Comparison of ENCODE assay signal across 29 cellular contexts in the genomic region with DNA sequence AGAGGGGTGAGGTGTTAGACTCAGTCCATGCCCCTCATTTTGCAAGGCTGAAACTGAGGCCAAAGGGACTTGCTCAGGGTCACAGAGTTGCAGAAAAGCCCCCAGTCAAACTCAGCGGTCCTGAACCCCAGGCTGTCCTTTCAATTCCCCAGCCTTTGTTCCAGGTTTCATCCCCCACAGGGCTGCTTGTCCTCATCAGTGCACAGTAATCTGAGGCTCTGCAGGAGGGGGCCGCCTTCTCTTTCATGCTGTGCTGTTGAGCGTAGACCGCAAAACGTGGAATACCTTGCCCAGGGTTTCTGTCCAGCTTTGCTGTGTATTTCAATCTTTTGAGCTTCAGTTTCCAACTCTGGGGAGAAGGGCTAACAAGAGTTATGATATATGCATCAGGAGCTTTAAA.
DNase-seq lines count a peak whose midpoint lies in the region; ATAC-seq and TF ChIP-seq lines count a peak whose summit lies in the region.
"Had no signal": no experiment of that assay in that cellular context is flagged by ENCODE, and none has a peak within 500 bp of the region (broad histone marks: within the 10 kb centered on the region; RNA-seq: fewer than 3 reads in every experiment).

No MANE protein-coding gene starts in this region.

- no peak for TF ChIP-seq EP300 in neural cell (conservative IDR thresholded peaks at IDR 0.05; ENCODE audit: poor library complexity, severe bottlenecking)

- peaks cover 35% of the 10 kb centered on the region for H3K4me1 Mint-ChIP-seq in GM23338
- H3K4me1 Mint-ChIP-seq in CD8-positive, alpha-beta T cell (ENCODE audit: low read depth) = no peaks in the 10 kb centered on the region
- H3K4me1 Mint-ChIP-seq: activated CD4-positive, alpha-beta T cell treated with anti-CD3 and anti-CD28 coated beads for 36 hours; activated naive CD4-positive, alpha-beta T cell treated with anti-CD3 and anti-CD28 coated beads, Interleukin-2, amount 10 ng/mL, durations not matched to agents 7 days and 5 days had no signal

- DNase-seq in GM23338 (ENCODE audit: low spot score) = no peak
- DNase-seq in NCI-H2107 treated with DMSO at 0.1 percent for 48 hours (lab: John Stamatoyannopoulos, UW; ENCODE audit: unreplicated experiment) = peak; percentile 96
- DNase-seq in ecto neural progenitor cell (ENCODE audit: low spot score) = peak; percentile 79
- DNase-seq in left ventricle myocardium superior = no peak
- DNase-seq in SKM-1 (lab: John Stamatoyannopoulos, UW; ENCODE audit: unreplicated experiment) = no peak
- DNase-seq in CD8-positive, alpha-beta T cell = no peak
- DNase-seq: activated CD4-positive, alpha-beta T cell treated with anti-CD3 and anti-CD28 coated beads for 36 hours; activated naive CD4-positive, alpha-beta T cell treated with anti-CD3 and anti-CD28 coated beads, Interleukin-2, amount 10 ng/mL, durations not matched to agents 7 days and 5 days; activated T-cell treated with anti-CD3 and anti-CD28 coated beads, Interleukin-2, amount 50 U/mL, for 72 hours; amygdala; BE2C; DND-41; HCEC 1CT; heart left ventricle; left cardiac atrium; NCI-H1105 treated with DMSO at 0.1 percent for 48 hours; NCI-H2171; NCI-H526 treated with DMSO at 0.1 percent for 48 hours; ovary; right cardiac atrium; stimulated activated CD4-positive, alpha-beta T cell treated with anti-CD3 and anti-CD28 coated beads, Interleukin-4, amount 100 ng/mL, for 1 hour had no signal

- H3K27me3 ChIP-seq in GM23338 (ENCODE audit: insufficient read depth) (no peaks in the 10 kb centered on the region), neural cell (ENCODE audit: insufficient read depth, low read depth, low read length) (no peaks in the 10 kb centered on the region)
- H3K27me3 ChIP-seq in CD8-positive, alpha-beta T cell (ENCODE audit: insufficient read depth, low read length) = no peaks in the 10 kb centered on the region
- H3K27me3 ChIP-seq: BE2C, heart left ventricle, ovary, SJSA1 had no signal

- intact Hi-C loops in left ventricle myocardium superior (cut with micrococcal nuclease) = no loop called here
- intact Hi-C loops in CD8-positive, alpha-beta T cell (cut with DNase I, micrococcal nuclease) = no loop called here

- H3K4me2 ChIP-seq in GM23338 (peak overlapping the region; percentile 57), neural cell (ENCODE audit: low read length) (no peak overlapping the region)

- H4K20me1 ChIP-seq in GM23338 (replicated peaks; ENCODE audit: insufficient read depth) = no peaks in the 10 kb centered on the region
- H4K20me1 ChIP-seq in neural cell (ENCODE audit: insufficient read depth) = no peaks in the 10 kb centered on the region

- H3K79me2 ChIP-seq in GM23338 (replicated peaks; ENCODE audit: insufficient read depth) (no peaks in the 10 kb centered on the region), neural cell (replicated peaks; ENCODE audit: insufficient read depth, low read length) (no peaks in the 10 kb centered on the region)

- H3K9me3 Mint-ChIP-seq in GM23338 = 0 out of 3 replicates have a peak, but pooled peaks cover 3% of the 10 kb centered on the region
- no peaks in the 10 kb centered on the region for H3K9me3 Mint-ChIP-seq in CD8-positive, alpha-beta T cell
- H3K9me3 Mint-ChIP-seq: activated naive CD4-positive, alpha-beta T cell treated with anti-CD3 and anti-CD28 coated beads, Interleukin-2, amount 10 ng/mL, durations not matched to agents 7 days and 5 days; activated T-cell treated with anti-CD3 and anti-CD28 coated beads, Interleukin-2, amount 50 U/mL, for 72 hours; stimulated activated memory B cell treated with anti-CD40 and anti-IgM and Interleukin-4, amounts not matched to agents 10 μg/mL and 1 μg/mL and 100 μg/mL, for 72 hours had no signal

- H3K9me2 ChIP-seq in GM23338 (ENCODE audit: insufficient read depth) (no peaks in the 10 kb centered on the region), neural cell (ENCODE audit: insufficient read depth, low read length) (no peaks in the 10 kb centered on the region)

- CTCF ChIA-PET in CD8-positive, alpha-beta T cell (lab: Charles Lee) = no interaction called here

- H3K36me3 Mint-ChIP-seq in GM23338 (ENCODE audit: low read depth) = no peaks in the 10 kb centered on the region
- no peaks in the 10 kb centered on the region for H3K36me3 Mint-ChIP-seq in CD8-positive, alpha-beta T cell
- H3K36me3 Mint-ChIP-seq: activated naive CD4-positive, alpha-beta T cell treated with anti-CD3 and anti-CD28 coated beads, Interleukin-2, amount 10 ng/mL, durations not matched to agents 7 days and 5 days; stimulated activated memory B cell treated with anti-CD40 and anti-IgM and Interleukin-4, amounts not matched to agents 10 μg/mL and 1 μg/mL and 100 μg/mL, for 72 hours had no signal

- no peak overlapping the region for H3K9ac ChIP-seq in neural cell (ENCODE audit: low read length)

- no peaks in the 10 kb centered on the region for H3K36me3 ChIP-seq in GM23338 (ENCODE audit: insufficient read depth)
- no peaks in the 10 kb centered on the region for H3K36me3 ChIP-seq in neural cell (ENCODE audit: insufficient read depth, low read length)
- H3K36me3 ChIP-seq in CD8-positive, alpha-beta T cell (ENCODE audit: insufficient read depth, low read length) = no peaks in the 10 kb centered on the region
- H3K36me3 ChIP-seq: BE2C, heart left ventricle, ovary, SJSA1 had no signal

- H3K4me3 ChIP-seq in GM23338 (no peak overlapping the region), neural cell (ENCODE audit: low read length) (no peak overlapping the region)
- H3K4me3 ChIP-seq in CD8-positive, alpha-beta T cell (ENCODE audit: low read depth, low read length) = no peak overlapping the region
- H3K4me3 ChIP-seq: dorsolateral prefrontal cortex, GM12878, heart left ventricle, ovary, SJSA1 had no signal

- H3F3A ChIP-seq in GM23338 (replicated peaks; ENCODE audit: low read depth) (no peaks in the 10 kb centered on the region), neural cell (ENCODE audit: insufficient read depth, low read length, poor library complexity, severe bottlenecking) (no peaks in the 10 kb centered on the region)

- TF ChIP-seq CTCF in GM23338 (conservative IDR thresholded peaks at IDR 0.05; ENCODE audit: low read depth in 2 of 2) (no peak), neural cell (IDR thresholded peaks at IDR 0.05; ENCODE audit: poor library complexity, severe bottlenecking) (no peak)
- no peak for TF ChIP-seq CTCF in CD8-positive, alpha-beta T cell (IDR thresholded peaks at IDR 0.05)

- no peak for TF ChIP-seq RAD21 in neural cell (conservative IDR thresholded peaks at IDR 0.05)

- 0 out of 2 replicates have a peak overlapping the region, but pooled peaks have one; percentile 43 for H2AFZ ChIP-seq in GM23338
- no peak overlapping the region for H2AFZ ChIP-seq in neural cell (ENCODE audit: low read depth, low read length)

- POLR2A ChIA-PET in CD8-positive, alpha-beta T cell (lab: Charles Lee) = no interaction called here

- no peak overlapping the region for H3K4me3 Mint-ChIP-seq in GM23338
- H3K4me3 Mint-ChIP-seq in CD8-positive, alpha-beta T cell = no peak overlapping the region
- H3K4me3 Mint-ChIP-seq: activated CD4-positive, alpha-beta T cell treated with anti-CD3 and anti-CD28 coated beads for 36 hours; activated naive CD4-positive, alpha-beta T cell treated with anti-CD3 and anti-CD28 coated beads, Interleukin-2, amount 10 ng/mL, durations not matched to agents 7 days and 5 days; activated T-cell treated with anti-CD3 and anti-CD28 coated beads, Interleukin-2, amount 50 U/mL, for 72 hours; IgD-negative memory B cell; stimulated activated memory B cell treated with anti-CD40 and anti-IgM and Interleukin-4, amounts not matched to agents 10 μg/mL and 1 μg/mL and 100 μg/mL, for 72 hours had no signal

- peaks cover 8% of the 10 kb centered on the region for H3K27me3 Mint-ChIP-seq in GM23338 (ENCODE audit: insufficient read depth, low read depth, poor library complexity)
- no peaks in the 10 kb centered on the region for H3K27me3 Mint-ChIP-seq in CD8-positive, alpha-beta T cell (ENCODE audit: low read depth)
- H3K27me3 Mint-ChIP-seq: activated CD4-positive, alpha-beta T cell treated with anti-CD3 and anti-CD28 coated beads for 36 hours; IgD-negative memory B cell; stimulated activated memory B cell treated with anti-CD40 and anti-IgM and Interleukin-4, amounts not matched to agents 10 μg/mL and 1 μg/mL and 100 μg/mL, for 72 hours had no signal

- H3K27ac Mint-ChIP-seq in GM23338 = no peak overlapping the region
- no peak overlapping the region for H3K27ac Mint-ChIP-seq in CD8-positive, alpha-beta T cell
- H3K27ac Mint-ChIP-seq: activated CD4-positive, alpha-beta T cell treated with anti-CD3 and anti-CD28 coated beads for 36 hours; activated naive CD4-positive, alpha-beta T cell treated with anti-CD3 and anti-CD28 coated beads, Interleukin-2, amount 10 ng/mL, durations not matched to agents 7 days and 5 days; activated T-cell treated with anti-CD3 and anti-CD28 coated beads, Interleukin-2, amount 50 U/mL, for 72 hours; IgD-negative memory B cell; stimulated activated memory B cell treated with anti-CD40 and anti-IgM and Interleukin-4, amounts not matched to agents 10 μg/mL and 1 μg/mL and 100 μg/mL, for 72 hours had no signal

- peaks cover 17% of the 10 kb centered on the region; the same call in 1 of the 2 replicates for H3K4me1 ChIP-seq in GM23338 (ENCODE audit: insufficient read depth)
- no peaks in the 10 kb centered on the region for H3K4me1 ChIP-seq in CD8-positive, alpha-beta T cell (ENCODE audit: insufficient read depth, low read length)

- ATAC-seq in GM23338 = peak; percentile 76
- no peak for ATAC-seq in left ventricle myocardium superior
- ATAC-seq in GM21367 (IDR thresholded peaks at IDR 0.05; ENCODE audit: unreplicated experiment) = no peak
- ATAC-seq in CD8-positive, alpha-beta T cell = no peak
- ATAC-seq: activated CD4-positive, alpha-beta T cell treated with anti-CD3 and anti-CD28 coated beads for 36 hours; activated T-cell treated with anti-CD3 and anti-CD28 coated beads, Interleukin-2, amount 50 U/mL, for 72 hours; GM12878; stimulated activated memory B cell treated with anti-CD40 and anti-IgM and Interleukin-4, amounts not matched to agents 10 μg/mL and 1 μg/mL and 100 μg/mL, for 72 hours had no signal

- H3K9me3 ChIP-seq in neural cell (ENCODE audit: low read length) = no peaks in the 10 kb centered on the region
- no peaks in the 10 kb centered on the region for H3K9me3 ChIP-seq in CD8-positive, alpha-beta T cell (ENCODE audit: low read length)
- H3K9me3 ChIP-seq: BE2C, heart left ventricle, ovary, SJSA1 had no signal

- H3K27ac ChIP-seq in GM23338 (ENCODE audit: low read depth) (no peak overlapping the region), neural cell (ENCODE audit: low read length) (no peak overlapping the region)
- no peak overlapping the region for H3K27ac ChIP-seq in CD8-positive, alpha-beta T cell (ENCODE audit: low read depth, low read length)
- H3K27ac ChIP-seq: dorsolateral prefrontal cortex, heart left ventricle, HL-60, ovary, SJSA1 had no signal

TF ChIP-seq in GM23338, 12 proteins besides CTCF, POLR2A, EP300 and RAD21 (continues in another document):
- no peak for TF ChIP-seq EZH2 (IDR thresholded peaks at IDR 0.05; ENCODE audit: low read depth, unreplicated experiment)

TF ChIP-seq in neural cell, 6 proteins besides CTCF, POLR2A, EP300 and RAD21 (continues in another document):
- peak; percentile 34 for TF ChIP-seq POLR2AphosphoS5 (IDR thresholded peaks at IDR 0.05)
- no peak for TF ChIP-seq MXI1 (conservative IDR thresholded peaks at IDR 0.05; ENCODE audit: poor library complexity, severe bottlenecking)
- no peak for TF ChIP-seq EZH2 (IDR thresholded peaks at IDR 0.05; ENCODE audit: borderline replicate concordance, insufficient read depth, low read length, poor library complexity, severe bottlenecking)

Comparison
In these comparisons a context has a peak if more than half of its experiments do, and no peak if none do; other contexts are left out.
1. DNase-seq: peak in NCI-H2107 treated with DMSO at 0.1 percent for 48 hours (single experiment) and ecto neural progenitor cell (single experiment); none in GM23338 (single experiment), left ventricle myocardium superior (single experiment), SKM-1 (single experiment) and CD8-positive, alpha-beta T cell (0 of 7).